Comparison of ENCODE assay signal across 11 cellular contexts in genomic region chrX:5646818-5647217, GRCh38.
DNase-seq lines count a peak whose midpoint lies in the region; ATAC-seq, FAIRE-seq and TF ChIP-seq lines count a peak whose summit lies in the region.
"Had no signal": no experiment of that assay in that cellular context is flagged by ENCODE, and none has a peak within 500 bp of the region (broad histone marks: within the 10 kb centered on the region; RNA-seq: fewer than 3 reads in every experiment).

No MANE protein-coding gene starts in this region.

- H3K27me3 ChIP-seq in CD8-positive, alpha-beta T cell (ENCODE audit: insufficient read depth, low read length), result no peaks in the 10 kb centered on the region

- H3K27ac Mint-ChIP-seq in activated B cell treated with CpG ODN at 0.5 μM for 24 hours, result peak overlapping the region; percentile 18
- no peak overlapping the region for H3K27ac Mint-ChIP-seq in HFFc6
- no peak overlapping the region for H3K27ac Mint-ChIP-seq in CD8-positive, alpha-beta T cell

- no peak for TF ChIP-seq CTCF in activated B cell treated with CpG ODN at 0.5 μM for 24 hours (IDR thresholded peaks at IDR 0.05)
- TF ChIP-seq CTCF in HFFc6 (IDR thresholded peaks at IDR 0.05), result no peak
- TF ChIP-seq CTCF in kidney (IDR thresholded peaks at IDR 0.05; ENCODE audit: borderline replicate concordance, extremely low read depth, insufficient read depth), result no peak
- no peak for TF ChIP-seq CTCF in CD8-positive, alpha-beta T cell (IDR thresholded peaks at IDR 0.05)

- POLR2A ChIA-PET in activated B cell treated with CpG ODN at 0.5 μM for 24 hours (lab: Charles Lee), result interaction anchor here (0.7 kb wide), 1 partner anchor 10 kb away, joined by 4 read pairs; no protein-coding TSS in a partner anchor
- POLR2A ChIA-PET in CD8-positive, alpha-beta T cell (lab: Charles Lee), result no interaction called here

- H3K27me3 Mint-ChIP-seq in activated B cell treated with CpG ODN at 0.5 μM for 24 hours, result no peaks in the 10 kb centered on the region
- no peaks in the 10 kb centered on the region; the same call in 1 of the 2 replicates for H3K27me3 Mint-ChIP-seq in HFFc6 (ENCODE audit: insufficient read depth)
- no peaks in the 10 kb centered on the region for H3K27me3 Mint-ChIP-seq in CD8-positive, alpha-beta T cell (ENCODE audit: low read depth)

- CTCF ChIA-PET in activated B cell treated with CpG ODN at 0.5 μM for 24 hours (lab: Charles Lee), result no interaction called here
- CTCF ChIA-PET in CD8-positive, alpha-beta T cell (lab: Charles Lee), result no interaction called here

- H3K4me3 ChIP-seq in kidney (ENCODE audit: low read length in 2 of 2), result no peak overlapping the region
- no peak overlapping the region for H3K4me3 ChIP-seq in CD8-positive, alpha-beta T cell (ENCODE audit: low read depth, low read length)
- H3K4me3 ChIP-seq: PC-9, thoracic aorta had no signal

- DNase-seq in activated B cell treated with CpG ODN at 0.5 μM for 24 hours, result no peak
- no peak for DNase-seq in activated naive CD4-positive, alpha-beta T cell treated with Interleukin-2 at 50 U/mL for 16 hours
- no peak for DNase-seq in HFFc6
- no peak for DNase-seq in kidney
- DNase-seq in CD8-positive, alpha-beta T cell, result no peak
- DNase-seq: glutamatergic neuron, PC-9 had no signal

- H3K4me1 ChIP-seq in kidney (ENCODE audit: control insufficient read depth in 1 of 2, insufficient read depth in 1 of 2, low read depth in 1 of 2, low read length in 2 of 2), result no peaks in the 10 kb centered on the region
- H3K4me1 ChIP-seq in CD8-positive, alpha-beta T cell (ENCODE audit: insufficient read depth, low read length), result no peaks in the 10 kb centered on the region

- no peak overlapping the region for H3K27ac ChIP-seq in kidney (ENCODE audit: low read depth in 2 of 2, low read length in 2 of 2)
- H3K27ac ChIP-seq in CD8-positive, alpha-beta T cell (ENCODE audit: low read depth, low read length), result no peak overlapping the region
- H3K27ac ChIP-seq: PC-9, thoracic aorta had no signal

- no peaks in the 10 kb centered on the region for H3K9me3 ChIP-seq in kidney (ENCODE audit: control insufficient read depth in 1 of 2, low read length in 2 of 2)
- no peaks in the 10 kb centered on the region for H3K9me3 ChIP-seq in CD8-positive, alpha-beta T cell (ENCODE audit: low read length)
- H3K9me3 ChIP-seq: thoracic aorta had no signal

- no peak overlapping the region for H3K9ac ChIP-seq in kidney (ENCODE audit: low read length in 2 of 2)

- no peaks in the 10 kb centered on the region for H3K9me3 Mint-ChIP-seq in activated B cell treated with CpG ODN at 0.5 μM for 24 hours
- peaks cover 26% of the 10 kb centered on the region for H3K9me3 Mint-ChIP-seq in HFFc6
- peaks cover 6% of the 10 kb centered on the region for H3K9me3 Mint-ChIP-seq in CD8-positive, alpha-beta T cell

- intact Hi-C loops in activated B cell treated with CpG ODN at 0.5 μM for 24 hours (cut with micrococcal nuclease), result no loop called here
- intact Hi-C loops in kidney (cut with DNase I), result no loop called here
- intact Hi-C loops in CD8-positive, alpha-beta T cell (cut with DNase I, micrococcal nuclease), result no loop called here

- H3K36me3 ChIP-seq in kidney (ENCODE audit: control insufficient read depth in 1 of 2, insufficient read depth in 2 of 2, low read length in 2 of 2), result no peaks in the 10 kb centered on the region
- no peaks in the 10 kb centered on the region for H3K36me3 ChIP-seq in CD8-positive, alpha-beta T cell (ENCODE audit: insufficient read depth, low read length)
- H3K36me3 ChIP-seq: thoracic aorta had no signal

- peaks cover 35% of the 10 kb centered on the region for H3K4me1 Mint-ChIP-seq in activated B cell treated with CpG ODN at 0.5 μM for 24 hours
- no peaks in the 10 kb centered on the region for H3K4me1 Mint-ChIP-seq in HFFc6 (ENCODE audit: low read depth)
- H3K4me1 Mint-ChIP-seq in CD8-positive, alpha-beta T cell (ENCODE audit: low read depth), result no peaks in the 10 kb centered on the region

- FAIRE-seq in kidney (lab: Jason Lieb, UNC), result no peak

- peak; percentile 84 for ATAC-seq in GM18861 (IDR thresholded peaks at IDR 0.05; ENCODE audit: unreplicated experiment)
- ATAC-seq in GM21723 (IDR thresholded peaks at IDR 0.05; ENCODE audit: unreplicated experiment), result peak; percentile 99
- peak; percentile 96 for ATAC-seq in HG03378 (IDR thresholded peaks at IDR 0.05; ENCODE audit: unreplicated experiment)
- peak; percentile 90 for ATAC-seq in activated B cell treated with CpG ODN at 0.5 μM for 24 hours (ENCODE audit: low read depth)
- ATAC-seq in CD8-positive, alpha-beta T cell, result no peak

- H3K4me3 Mint-ChIP-seq in activated B cell treated with CpG ODN at 0.5 μM for 24 hours (peak overlapping the region; percentile 48), HFFc6 (no peak overlapping the region)
- no peak overlapping the region for H3K4me3 Mint-ChIP-seq in CD8-positive, alpha-beta T cell

- H3K36me3 Mint-ChIP-seq in activated B cell treated with CpG ODN at 0.5 μM for 24 hours (ENCODE audit: low read depth) (no peaks in the 10 kb centered on the region), HFFc6 (ENCODE audit: low read depth) (peaks cover 5% of the 10 kb centered on the region; the same call in 1 of the 2 replicates)
- H3K36me3 Mint-ChIP-seq in CD8-positive, alpha-beta T cell, result no peaks in the 10 kb centered on the region
